In genomic region chr19:3146677-3147100, GRCh38 we compare ENCODE assay signal across 7 cellular contexts. TPM values are rescaled to one million over a fixed set of nuclear protein-coding genes. Genes with fewer than 3 reads are reported as not detected.
DNase-seq lines count a peak whose midpoint lies in the region; ATAC-seq and TF ChIP-seq lines count a peak whose summit lies in the region.

No MANE protein-coding gene starts in this region.

- H3K4me1 ChIP-seq in esophagus squamous epithelium, result peaks cover 15 to 26% (median 17%) of the 10 kb centered on the region in 3 donors

- H3K27ac ChIP-seq in KOPT-K1 (ENCODE audit: low read depth, low read length, poor library complexity, severe bottlenecking) (peak overlapping the region; percentile 62), esophagus squamous epithelium (peak overlapping the region in 1 of 4 donors; percentile 39)

- no peak overlapping the region for H3K4me3 ChIP-seq in esophagus squamous epithelium

- peaks cover 0 to 6% (median 0%) of the 10 kb centered on the region in 4 donors for H3K27me3 ChIP-seq in esophagus squamous epithelium

- H3K9me3 ChIP-seq in KOPT-K1 (ENCODE audit: insufficient read depth, low read length, poor library complexity, severe bottlenecking) (no peaks in the 10 kb centered on the region), esophagus squamous epithelium (no peaks in the 10 kb centered on the region)

- peaks cover 90% of the 10 kb centered on the region for H3K36me3 ChIP-seq in KOPT-K1 (ENCODE audit: insufficient read depth, low read length)
- peaks cover 0 to 55% (median 12%) of the 10 kb centered on the region in 3 donors for H3K36me3 ChIP-seq in esophagus squamous epithelium

- no peak for TF ChIP-seq POLR2A in esophagus squamous epithelium (IDR thresholded peaks at IDR 0.05)

- DNase-seq in activated CD8-positive, alpha-beta memory T cell treated with anti-CD3 and anti-CD28 coated beads for 4 hours (ENCODE audit: low read depth in 2 of 2), result peak; percentile 35 to 41
- no peak for DNase-seq in esophagus squamous epithelium (lab: John Stamatoyannopoulos, UW)
- DNase-seq in stimulated activated CD4-positive, alpha-beta T cell treated with anti-CD3 and anti-CD28 coated beads, Interleukin-15, amount 100 ng/mL, for 48 hours (ENCODE audit: low read depth in 2 of 2), result peak; percentile 42 to 67

- intact Hi-C loops in esophagus squamous epithelium (cut with DNase I), result no loop called here

- no peak for ATAC-seq in GM21723 (IDR thresholded peaks at IDR 0.05; ENCODE audit: unreplicated experiment)
- ATAC-seq in GM21528 (IDR thresholded peaks at IDR 0.05; ENCODE audit: low FRiP score, unreplicated experiment), result no peak
- no peak for ATAC-seq in HG03342 (IDR thresholded peaks at IDR 0.05; ENCODE audit: unreplicated experiment)

- peak; percentile 46 to 75 (median 66) for TF ChIP-seq CTCF in esophagus squamous epithelium (IDR thresholded peaks at IDR 0.05)

- 59 to 66% methylated on average over 3 to 5 of the region's 5 CpGs for WGBS in esophagus squamous epithelium, 2 donors

RNA-seq across cellular contexts. Expression of gene GNA15, which starts 10.9 kb away (rescaled TPM):
- total RNA-seq in esophagus squamous epithelium, result 100 to 1,000 TPM in 3 of 4 donors, 10 to 100 TPM in 1; 72.7 to 186 (median 132) TPM

RNA-seq across cellular contexts. Expression of gene S1PR4, which starts 31.9 kb away (rescaled TPM):
- total RNA-seq in esophagus squamous epithelium, result 1 to 10 TPM in 3 of 4 donors, under 1 TPM in 1; 0.53 to 4.2 (median 1.9) TPM

RNA-seq across cellular contexts. Expression of gene NCLN, which starts 39.0 kb away (rescaled TPM):
- 10 to 100 TPM; 27.3 to 59.6 (median 40.8) TPM for total RNA-seq in esophagus squamous epithelium

RNA-seq across cellular contexts. Expression of gene GNA11, which starts 52.5 kb away (rescaled TPM):
- 10 to 100 TPM; 21.2 to 39.7 (median 34.0) TPM for total RNA-seq in esophagus squamous epithelium
